In genomic region chr6:12296255-12296573, GRCh38 we compare ENCODE assay signal across 12 cellular contexts. TPM values are rescaled to one million over a fixed set of nuclear protein-coding genes. Genes with fewer than 3 reads are reported as not detected.
A peak's percentile ranks its signal among the peaks of the same experiment; 100 is the strongest.
DNase-seq lines count a peak whose midpoint lies in the region; FAIRE-seq lines count a peak whose summit lies in the region.
"Had no signal": no experiment of that assay in that cellular context is flagged by ENCODE, and none has a peak within 500 bp of the region (broad histone marks: within the 10 kb centered on the region; RNA-seq: fewer than 3 reads in every experiment).

No MANE protein-coding gene starts in this region.

- H3K9me3 ChIP-seq in esophagus (ENCODE audit: control insufficient read depth in 2 of 2, insufficient read depth in 1 of 2, low read depth in 1 of 2, low read length in 1 of 2), result no peaks in the 10 kb centered on the region
- H3K9me3 ChIP-seq: testis had no signal

- 25 to 33% methylated on average over 5 of the region's 5 CpGs for WGBS in esophagus, 2 donors

- DNase-seq in COLO829 (ENCODE audit: low spot score) (peak; percentile 21), RCC 7860 (ENCODE audit: low spot score) (peak; percentile 55), renal cortical epithelial cell (ENCODE audit: low read depth) (peak; percentile 88), NCI-H524 treated with DMSO at 0.1 percent for 48 hours (lab: John Stamatoyannopoulos, UW) (no peak), GDM1 (lab: John Stamatoyannopoulos, UW) (no peak), NCI-H1694 treated with DMSO at 0.1 percent for 48 hours (lab: John Stamatoyannopoulos, UW) (no peak)
- no peak for DNase-seq in stimulated activated CD4-positive, alpha-beta T cell treated with anti-CD3 and anti-CD28 coated beads, Interleukin-12 subunit alpha, Interleukin-12 subunit beta, amount 100 ng/mL, for 4 hours
- DNase-seq: SIG-M5; stimulated activated CD4-positive, alpha-beta T cell treated with anti-CD3 and anti-CD28 coated beads, Interleukin-2, amount 100 ng/mL, for 24 hours; testis had no signal

- H3K4me3 ChIP-seq in esophagus (ENCODE audit: low read depth in 1 of 2, low read length in 2 of 2), result no peak overlapping the region
- H3K4me3 ChIP-seq: testis had no signal

- FAIRE-seq in RCC 7860 (lab: Jason Lieb, UNC), result peak; percentile 49
- FAIRE-seq: H1 had no signal

- H3K27ac ChIP-seq in esophagus (ENCODE audit: low read depth in 2 of 2, low read length in 1 of 2), result peak overlapping the region; percentile 14 to 24
- H3K27ac ChIP-seq: testis had no signal

- H3K36me3 ChIP-seq in esophagus (ENCODE audit: control insufficient read depth in 2 of 2, insufficient read depth in 2 of 2, low read length in 1 of 2), result no peaks in the 10 kb centered on the region

- no peaks in the 10 kb centered on the region for H3K27me3 ChIP-seq in esophagus (ENCODE audit: control insufficient read depth in 1 of 2, insufficient read depth in 2 of 2, low read length in 2 of 2)
- H3K27me3 ChIP-seq: testis had no signal

- peaks cover 0 to 2% of the 10 kb centered on the region in 2 donors for H3K4me1 ChIP-seq in esophagus (ENCODE audit: control insufficient read depth in 2 of 2, insufficient read depth in 2 of 2, low read length in 1 of 2)
- H3K4me1 ChIP-seq: testis had no signal

RNA-seq across cellular contexts. Expression of gene EDN1, which starts 6.1 kb away (rescaled TPM):
- 1 to 10 TPM; 1.5 to 2.2 TPM for polyA plus RNA-seq in esophagus
- 77.8 and 82.5 TPM in 2 replicates for total RNA-seq in renal cortical epithelial cell

Comparison
In these comparisons a context has a peak if more than half of its experiments do, and no peak if none do; other contexts are left out.
1. DNase-seq: peak in COLO829 (single experiment), RCC 7860 (single experiment) and renal cortical epithelial cell (single experiment); none in NCI-H524 treated with DMSO at 0.1 percent for 48 hours (single experiment), GDM1 (single experiment), NCI-H1694 treated with DMSO at 0.1 percent for 48 hours (single experiment) and stimulated activated CD4-positive, alpha-beta T cell treated with anti-CD3 and anti-CD28 coated beads, Interleukin-12 subunit alpha, Interleukin-12 subunit beta, amount 100 ng/mL, for 4 hours (single experiment).